Comparison of ENCODE assay signal across 18 cellular contexts in genomic region chr9:91643474-91644102, GRCh38.
A peak's percentile ranks its signal among the peaks of the same experiment; 100 is the strongest.
DNase-seq lines count a peak whose midpoint lies in the region; ATAC-seq and TF ChIP-seq lines count a peak whose summit lies in the region.
"Had no signal": no experiment of that assay in that cellular context is flagged by ENCODE, and none has a peak within 500 bp of the region (broad histone marks: within the 10 kb centered on the region; RNA-seq: fewer than 3 reads in every experiment).

No MANE protein-coding gene starts in this region.

- H3K4me3 ChIP-seq in adipocyte (ENCODE audit: low read length) (no peak overlapping the region), uterus (no peak overlapping the region)
- H3K4me3 ChIP-seq: SJSA1 had no signal

- H3K4me1 Mint-ChIP-seq in activated CD4-positive, alpha-beta T cell treated with anti-CD3 and anti-CD28 coated beads, Interleukin-2, amount 10 ng/mL, durations not matched to agents 24 days and 14 days: peaks cover 2% of the 10 kb centered on the region
- peaks cover 15% of the 10 kb centered on the region for H3K4me1 Mint-ChIP-seq in memory B cell
- H3K4me1 Mint-ChIP-seq: CD4-positive, CD25-positive, alpha-beta regulatory T cell had no signal

- no peak overlapping the region for H3K4me3 Mint-ChIP-seq in activated CD4-positive, alpha-beta T cell treated with anti-CD3 and anti-CD28 coated beads, Interleukin-2, amount 10 ng/mL, durations not matched to agents 24 days and 14 days
- H3K4me3 Mint-ChIP-seq in memory B cell: no peak overlapping the region
- H3K4me3 Mint-ChIP-seq: CD4-positive, CD25-positive, alpha-beta regulatory T cell had no signal

- H3K9me3 ChIP-seq in adipocyte (ENCODE audit: control insufficient read depth, low read length): peaks cover 7% of the 10 kb centered on the region
- no peaks in the 10 kb centered on the region for H3K9me3 ChIP-seq in uterus
- H3K9me3 ChIP-seq: Caco-2, SJSA1 had no signal

- no peaks in the 10 kb centered on the region for H3K36me3 Mint-ChIP-seq in activated CD4-positive, alpha-beta T cell treated with anti-CD3 and anti-CD28 coated beads, Interleukin-2, amount 10 ng/mL, durations not matched to agents 24 days and 14 days (ENCODE audit: low read depth)
- H3K36me3 Mint-ChIP-seq in memory B cell: peaks cover 2% of the 10 kb centered on the region
- H3K36me3 Mint-ChIP-seq: CD4-positive, CD25-positive, alpha-beta regulatory T cell had no signal

- no peak overlapping the region for H3K27ac ChIP-seq in uterus
- H3K27ac ChIP-seq: 22Rv1, SJSA1 had no signal

- H3K27ac Mint-ChIP-seq in activated CD4-positive, alpha-beta T cell treated with anti-CD3 and anti-CD28 coated beads, Interleukin-2, amount 10 ng/mL, durations not matched to agents 24 days and 14 days: no peak overlapping the region
- H3K27ac Mint-ChIP-seq in memory B cell: no peak overlapping the region
- H3K27ac Mint-ChIP-seq: CD4-positive, CD25-positive, alpha-beta regulatory T cell had no signal

- H3K9ac ChIP-seq in adipocyte (ENCODE audit: low read length): no peak overlapping the region

- ATAC-seq in memory B cell (ENCODE audit: low read depth) (peak; percentile 44), GM21515 (IDR thresholded peaks at IDR 0.05; ENCODE audit: unreplicated experiment) (no peak)
- ATAC-seq: Panc1 had no signal

- intact Hi-C loops in activated CD4-positive, alpha-beta T cell treated with anti-CD3 and anti-CD28 coated beads, Interleukin-2, amount 10 ng/mL, durations not matched to agents 24 days and 14 days (cut with micrococcal nuclease): no loop called here
- intact Hi-C loops in uterus (cut with DNase I; ENCODE audit: low total_unique reads): no loop called here
- intact Hi-C loops in head of caudate nucleus (cut with DNase I): no loop called here

- TF ChIP-seq CTCF in uterus (IDR thresholded peaks at IDR 0.05): no peak

- no peaks in the 10 kb centered on the region for H3K4me1 ChIP-seq in adipocyte (ENCODE audit: control insufficient read depth, insufficient read depth, low read length)
- H3K4me1 ChIP-seq in uterus: no peaks in the 10 kb centered on the region
- H3K4me1 ChIP-seq: Caco-2, SJSA1 had no signal

- TF ChIP-seq POLR2A in uterus (IDR thresholded peaks at IDR 0.05): no peak

- H3K27me3 Mint-ChIP-seq in activated CD4-positive, alpha-beta T cell treated with anti-CD3 and anti-CD28 coated beads, Interleukin-2, amount 10 ng/mL, durations not matched to agents 24 days and 14 days: peaks cover 4% of the 10 kb centered on the region
- H3K27me3 Mint-ChIP-seq in memory B cell: peaks cover 13% of the 10 kb centered on the region

- no peaks in the 10 kb centered on the region for H3K9me3 Mint-ChIP-seq in activated CD4-positive, alpha-beta T cell treated with anti-CD3 and anti-CD28 coated beads, Interleukin-2, amount 10 ng/mL, durations not matched to agents 24 days and 14 days
- peaks cover 7% of the 10 kb centered on the region for H3K9me3 Mint-ChIP-seq in memory B cell

- H3K27me3 ChIP-seq in adipocyte (replicated peaks; ENCODE audit: control insufficient read depth, insufficient read depth, low read length) (no peaks in the 10 kb centered on the region), uterus (no peaks in the 10 kb centered on the region)
- H3K27me3 ChIP-seq: SJSA1 had no signal

- no peaks in the 10 kb centered on the region for H3K36me3 ChIP-seq in adipocyte (ENCODE audit: control insufficient read depth, insufficient read depth, low read length, severe bottlenecking)
- no peaks in the 10 kb centered on the region for H3K36me3 ChIP-seq in uterus
- H3K36me3 ChIP-seq: SJSA1 had no signal

- peak; percentile 49 for DNase-seq in activated CD4-positive, alpha-beta T cell treated with anti-CD3 and anti-CD28 coated beads, Interleukin-2, amount 10 ng/mL, durations not matched to agents 24 days and 14 days
- DNase-seq in activated CD4-positive, alpha-beta T cell treated with anti-CD3 and anti-CD28 coated beads for 1 hour: no peak
- peak; percentile 13 for DNase-seq in adipocyte (ENCODE audit: low read depth)
- no peak for DNase-seq in memory B cell (ENCODE audit: low spot score in 2 of 2)
- no peak for DNase-seq in uterus
- no peak for DNase-seq in cerebellar cortex (ENCODE audit: low spot score)
- DNase-seq in head of caudate nucleus: no peak
- DNase-seq: CD4-positive, CD25-positive, alpha-beta regulatory T cell; DMS153; GF-D8; H7; MM.1S; NCI-H1694 treated with DMSO at 0.1 percent for 48 hours had no signal

Comparison
In these comparisons a context has a peak if more than half of its experiments do, and no peak if none do; other contexts are left out.
1. DNase-seq: peak in activated CD4-positive, alpha-beta T cell treated with anti-CD3 and anti-CD28 coated beads, Interleukin-2, amount 10 ng/mL, durations not matched to agents 24 days and 14 days (single experiment) and adipocyte (single experiment); none in activated CD4-positive, alpha-beta T cell treated with anti-CD3 and anti-CD28 coated beads for 1 hour (single experiment), memory B cell (0 of 2), uterus (0 of 2), cerebellar cortex (single experiment) and head of caudate nucleus (0 of 42).